Comparison of ENCODE assay signal across 15 cellular contexts in the genomic region with DNA sequence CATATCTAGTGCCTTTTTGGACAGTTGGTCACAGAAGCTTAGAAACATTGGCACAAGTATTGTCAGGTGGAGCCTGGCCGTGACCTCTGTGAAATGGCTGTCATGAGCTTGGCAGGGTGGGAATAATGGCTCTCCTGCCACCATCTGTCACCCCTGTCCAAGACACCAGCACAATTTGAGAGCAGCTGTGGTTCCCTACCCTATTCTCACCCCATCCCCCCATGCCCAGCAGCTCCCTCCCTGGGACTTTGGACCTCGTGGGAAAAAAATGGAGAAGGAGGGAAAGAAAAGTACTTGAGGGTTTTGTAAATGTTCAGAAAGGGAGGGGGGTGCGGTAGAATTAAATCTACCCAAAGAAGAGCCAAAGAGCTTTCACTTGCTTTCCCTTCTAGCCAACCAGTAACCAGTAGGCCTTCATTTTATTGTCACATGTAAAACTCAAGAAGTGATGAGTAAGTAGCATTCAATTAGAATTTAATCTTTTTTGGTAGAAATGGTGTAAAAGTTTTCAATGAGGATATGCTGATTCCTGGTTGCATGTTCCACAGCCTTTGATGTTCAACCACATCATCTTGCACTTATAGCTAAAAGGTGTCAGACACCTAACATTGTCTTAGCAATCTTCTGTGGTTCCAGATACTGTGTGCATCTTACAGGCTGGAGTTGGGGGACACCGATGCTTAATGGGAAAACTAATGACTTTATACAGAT.
A peak's percentile ranks its signal among the peaks of the same experiment; 100 is the strongest.
DNase-seq lines count a peak whose midpoint lies in the region; ATAC-seq lines count a peak whose summit lies in the region.
"Had no signal": no experiment of that assay in that cellular context is flagged by ENCODE, and none has a peak within 500 bp of the region (broad histone marks: within the 10 kb centered on the region; RNA-seq: fewer than 3 reads in every experiment).

No MANE protein-coding gene starts in this region.

- in situ Hi-C loops in HAP-1 (cut with MboI; ENCODE audit: low sequenced_read_pairs), result loop anchor here (25.0 kb wide), 1 partner anchor 858 kb away; a partner anchor contains a TSS

- H3K27me3 Mint-ChIP-seq in activated naive CD8-positive, alpha-beta T cell treated with anti-CD3 and anti-CD28 coated beads, Interleukin-2, amount 10 ng/mL, durations not matched to agents 7 days and 5 days, result peaks cover 3% of the 10 kb centered on the region
- H3K27me3 Mint-ChIP-seq in activated naive CD8-positive, alpha-beta T cell treated with anti-CD3 and anti-CD28 coated beads for 36 hours, result no peaks in the 10 kb centered on the region
- H3K27me3 Mint-ChIP-seq in central memory CD8-positive, alpha-beta T cell, result no peaks in the 10 kb centered on the region

- H3K4me3 ChIP-seq in HAP-1, result no peak overlapping the region
- H3K4me3 ChIP-seq: SK-N-MC had no signal

- H3K36me3 ChIP-seq in HAP-1 (replicated peaks), result no peaks in the 10 kb centered on the region

- peaks cover 9% of the 10 kb centered on the region for H3K36me3 Mint-ChIP-seq in activated naive CD8-positive, alpha-beta T cell treated with anti-CD3 and anti-CD28 coated beads, Interleukin-2, amount 10 ng/mL, durations not matched to agents 7 days and 5 days
- H3K36me3 Mint-ChIP-seq in activated naive CD8-positive, alpha-beta T cell treated with anti-CD3 and anti-CD28 coated beads for 36 hours, result no peaks in the 10 kb centered on the region
- H3K36me3 Mint-ChIP-seq in central memory CD8-positive, alpha-beta T cell (ENCODE audit: insufficient read depth), result peaks cover 5% of the 10 kb centered on the region
- H3K36me3 Mint-ChIP-seq: mesothelial cell of epicardium had no signal

- no peak for DNase-seq in activated naive CD8-positive, alpha-beta T cell treated with anti-CD3 and anti-CD28 coated beads, Interleukin-2, amount 10 ng/mL, durations not matched to agents 7 days and 5 days
- DNase-seq in activated naive CD8-positive, alpha-beta T cell treated with anti-CD3 and anti-CD28 coated beads for 36 hours, result no peak
- DNase-seq in NCI-H2171 (lab: John Stamatoyannopoulos, UW) (peak; percentile 64), HAP-1 (ENCODE audit: low spot score in 2 of 2) (no peak), T1000 (lab: John Stamatoyannopoulos, UW) (no peak), NCI-H1436 (lab: John Stamatoyannopoulos, UW) (no peak)
- DNase-seq in central memory CD8-positive, alpha-beta T cell (ENCODE audit: low spot score in 2 of 2), result no peak
- DNase-seq: activated CD8-positive, alpha-beta memory T cell treated with anti-CD3 and anti-CD28 coated beads, Interleukin-2, amount 50 U/mL, for 4 hours; cerebellar nuclear complex; foreskin melanocyte; MV-4-11; stimulated activated CD4-positive, alpha-beta T cell treated with anti-CD3 and anti-CD28 coated beads, Interleukin-4, amount 100 ng/mL, for 4 hours had no signal

- H3K4me1 Mint-ChIP-seq in activated naive CD8-positive, alpha-beta T cell treated with anti-CD3 and anti-CD28 coated beads, Interleukin-2, amount 10 ng/mL, durations not matched to agents 7 days and 5 days, result peaks cover 25% of the 10 kb centered on the region
- H3K4me1 Mint-ChIP-seq in activated naive CD8-positive, alpha-beta T cell treated with anti-CD3 and anti-CD28 coated beads for 36 hours, result peaks cover 11% of the 10 kb centered on the region
- H3K4me1 Mint-ChIP-seq in central memory CD8-positive, alpha-beta T cell, result peaks cover 18% of the 10 kb centered on the region

- no peaks in the 10 kb centered on the region for H3K4me1 ChIP-seq in HAP-1

- no peaks in the 10 kb centered on the region for H3K9me3 ChIP-seq in HAP-1

- H3K9me3 Mint-ChIP-seq in activated naive CD8-positive, alpha-beta T cell treated with anti-CD3 and anti-CD28 coated beads, Interleukin-2, amount 10 ng/mL, durations not matched to agents 7 days and 5 days, result peaks cover 3% of the 10 kb centered on the region
- H3K9me3 Mint-ChIP-seq in activated naive CD8-positive, alpha-beta T cell treated with anti-CD3 and anti-CD28 coated beads for 36 hours, result no peaks in the 10 kb centered on the region
- no peaks in the 10 kb centered on the region for H3K9me3 Mint-ChIP-seq in central memory CD8-positive, alpha-beta T cell
- H3K9me3 Mint-ChIP-seq: mesothelial cell of epicardium had no signal

- POLR2A ChIA-PET in activated naive CD8-positive, alpha-beta T cell treated with anti-CD3 and anti-CD28 coated beads, Interleukin-2, amount 10 ng/mL, durations not matched to agents 7 days and 5 days (lab: Charles Lee), result interaction anchor here (1.2 to 1.7 kb wide), 3 partner anchors 12 to 23 kb away, joined by 3 to 6 read pairs (median 5); no protein-coding TSS in a partner anchor

- peak overlapping the region; percentile 57 for H3K27ac Mint-ChIP-seq in activated naive CD8-positive, alpha-beta T cell treated with anti-CD3 and anti-CD28 coated beads, Interleukin-2, amount 10 ng/mL, durations not matched to agents 7 days and 5 days
- no peak overlapping the region for H3K27ac Mint-ChIP-seq in activated naive CD8-positive, alpha-beta T cell treated with anti-CD3 and anti-CD28 coated beads for 36 hours
- peak overlapping the region; percentile 68 for H3K27ac Mint-ChIP-seq in central memory CD8-positive, alpha-beta T cell (ENCODE audit: low read depth)
- H3K27ac Mint-ChIP-seq: mesothelial cell of epicardium had no signal

- peak overlapping the region; percentile 1 for H3K4me3 Mint-ChIP-seq in activated naive CD8-positive, alpha-beta T cell treated with anti-CD3 and anti-CD28 coated beads, Interleukin-2, amount 10 ng/mL, durations not matched to agents 7 days and 5 days
- no peak overlapping the region for H3K4me3 Mint-ChIP-seq in activated naive CD8-positive, alpha-beta T cell treated with anti-CD3 and anti-CD28 coated beads for 36 hours
- H3K4me3 Mint-ChIP-seq in central memory CD8-positive, alpha-beta T cell, result peak overlapping the region; percentile 25
- H3K4me3 Mint-ChIP-seq: mesothelial cell of epicardium had no signal

- ATAC-seq in activated naive CD8-positive, alpha-beta T cell treated with anti-CD3 and anti-CD28 coated beads, Interleukin-2, amount 10 ng/mL, durations not matched to agents 7 days and 5 days (ENCODE audit: low read depth), result peak; percentile 52
- peak; percentile 92 for ATAC-seq in central memory CD8-positive, alpha-beta T cell (replicated peaks; ENCODE audit: extremely low read depth, poor library complexity, severe bottlenecking)
- ATAC-seq in HG03521 (IDR thresholded peaks at IDR 0.05; ENCODE audit: unreplicated experiment), result no peak

- H3K27me3 ChIP-seq in HAP-1 (ENCODE audit: low read depth), result no peaks in the 10 kb centered on the region
